In genomic region chr7:50397971-50398324, GRCh38 we compare ENCODE assay signal across 16 cellular contexts. TPM values are rescaled to one million over a fixed set of nuclear protein-coding genes. Genes with fewer than 3 reads are reported as not detected.
DNase-seq lines count a peak whose midpoint lies in the region; ATAC-seq, FAIRE-seq and TF ChIP-seq lines count a peak whose summit lies in the region.
"Had no signal": no experiment of that assay in that cellular context is flagged by ENCODE, and none has a peak within 500 bp of the region (broad histone marks: within the 10 kb centered on the region; RNA-seq: fewer than 3 reads in every experiment).

No MANE protein-coding gene starts in this region.

- H3K9me3 ChIP-seq in BLaER1 (peaks cover 4% of the 10 kb centered on the region; the same call in 1 of the 2 replicates), upper lobe of left lung (no peaks in the 10 kb centered on the region)
- H3K9me3 ChIP-seq: BE2C had no signal

- H3K4me1 Mint-ChIP-seq in IgD-negative memory B cell, result peaks cover 49 to 62% (median 51%) of the 10 kb centered on the region in 3 donors
- peaks cover 70% of the 10 kb centered on the region for H3K4me1 Mint-ChIP-seq in central memory CD8-positive, alpha-beta T cell
- H3K4me1 Mint-ChIP-seq: GM23338 had no signal

- H3K9me3 Mint-ChIP-seq in IgD-negative memory B cell, result peaks cover 0 to 5% (median 0%) of the 10 kb centered on the region in 3 donors
- H3K9me3 Mint-ChIP-seq in central memory CD8-positive, alpha-beta T cell, result no peaks in the 10 kb centered on the region
- H3K9me3 Mint-ChIP-seq: GM23338 had no signal

- TF ChIP-seq POLR2A in GM12891 (IDR thresholded peaks at IDR 0.05; ENCODE audit: low read depth, low read length) (no peak), upper lobe of left lung (IDR thresholded peaks at IDR 0.05) (no peak)

- H3K27ac Mint-ChIP-seq in IgD-negative memory B cell, result peak overlapping the region; percentile 73 to 98 (median 96)
- H3K27ac Mint-ChIP-seq in central memory CD8-positive, alpha-beta T cell (ENCODE audit: low read depth), result peak overlapping the region; percentile 88
- H3K27ac Mint-ChIP-seq: GM23338 had no signal

- no peak for TF ChIP-seq CTCF in upper lobe of left lung (IDR thresholded peaks at IDR 0.05)

- TF ChIP-seq EP300 in upper lobe of left lung (IDR thresholded peaks at IDR 0.05), result no peak

- H3K4me2 ChIP-seq in BLaER1, result no peak overlapping the region
- H3K4me2 ChIP-seq: GM23338 had no signal

- H3K4me1 ChIP-seq in BLaER1 (peaks cover 53% of the 10 kb centered on the region), upper lobe of left lung (peaks cover 0 to 6% (median 0%) of the 10 kb centered on the region in 4 donors)
- H3K4me1 ChIP-seq: BE2C had no signal

- H3K27ac ChIP-seq in BLaER1, result peak overlapping the region; percentile 49
- H3K27ac ChIP-seq in upper lobe of left lung, result no peak overlapping the region
- H3K27ac ChIP-seq: epithelial cell of prostate had no signal

- H4K20me1 ChIP-seq in BLaER1, result peaks cover 38% of the 10 kb centered on the region

- no peak for DNase-seq in GM12891 (ENCODE audit: insufficient read length, low spot score)
- DNase-seq in central memory CD8-positive, alpha-beta T cell (ENCODE audit: low spot score in 2 of 2), result no peak
- no peak for DNase-seq in occipital lobe (lab: John Stamatoyannopoulos, UW)
- no peak for DNase-seq in SHP77 (lab: John Stamatoyannopoulos, UW)
- DNase-seq in NAMALWA (ENCODE audit: low spot score), result no peak
- DNase-seq in upper lobe of left lung, result no peak
- DNase-seq: BE2C, DMS79 treated with DMSO at 0.1 percent for 48 hours, kidney, NCI-H187 treated with DMSO at 0.1 percent for 48 hours, NCI-H526 treated with DMSO at 0.1 percent for 48 hours, RPMI8226 had no signal

- H3K36me3 ChIP-seq in BLaER1 (peaks cover 88% of the 10 kb centered on the region), upper lobe of left lung (peaks cover 0 to 13% (median 5%) of the 10 kb centered on the region in 4 donors)
- H3K36me3 ChIP-seq: BE2C had no signal

- H3K27me3 ChIP-seq in BLaER1 (no peaks in the 10 kb centered on the region), upper lobe of left lung (no peaks in the 10 kb centered on the region)

- H3K36me3 Mint-ChIP-seq in IgD-negative memory B cell, result peaks cover 22% of the 10 kb centered on the region
- H3K36me3 Mint-ChIP-seq in central memory CD8-positive, alpha-beta T cell (ENCODE audit: insufficient read depth), result peaks cover 73% of the 10 kb centered on the region

- H3K9ac ChIP-seq in BLaER1, result no peak overlapping the region

- ATAC-seq in central memory CD8-positive, alpha-beta T cell (replicated peaks; ENCODE audit: extremely low read depth, poor library complexity, severe bottlenecking), result no peak
- no peak for ATAC-seq in upper lobe of left lung (ENCODE audit: low FRiP score in 2 of 2)
- ATAC-seq: GM23338 had no signal

- H3K4me3 ChIP-seq in BLaER1 (no peak overlapping the region), upper lobe of left lung (no peak overlapping the region)
- H3K4me3 ChIP-seq: GM23338 had no signal

- peak; percentile 78 for FAIRE-seq in GM12891 (lab: Jason Lieb, UNC)
- FAIRE-seq: kidney had no signal

- no peaks in the 10 kb centered on the region for H3K27me3 Mint-ChIP-seq in IgD-negative memory B cell
- no peaks in the 10 kb centered on the region for H3K27me3 Mint-ChIP-seq in central memory CD8-positive, alpha-beta T cell

- 69 to 79% methylated on average over 1 of the region's 1 CpG for WGBS in upper lobe of left lung, 2 donors

- peak overlapping the region in 3 of 4 donors; percentile 58 to 90 (median 79) for H3K4me3 Mint-ChIP-seq in IgD-negative memory B cell
- H3K4me3 Mint-ChIP-seq in central memory CD8-positive, alpha-beta T cell, result peak overlapping the region; percentile 8
- H3K4me3 Mint-ChIP-seq: GM23338 had no signal

TF ChIP-seq in GM12891, 5 proteins besides CTCF, POLR2A, EP300 and RAD21:
- no peak for TF ChIP-seq PAX5 (IDR thresholded peaks at IDR 0.05; ENCODE audit: insufficient read depth, low read length, severe bottlenecking)
- no peak for TF ChIP-seq TAF1 (IDR thresholded peaks at IDR 0.05; ENCODE audit: low read depth, low read length)
- TF ChIP-seq POU2F2 (IDR thresholded peaks at IDR 0.05; ENCODE audit: low read depth, low read length), result no peak
- TF ChIP-seq SPI1 (IDR thresholded peaks at IDR 0.05; ENCODE audit: low read depth, low read length), result no peak
- no peak for TF ChIP-seq POLR2AphosphoS5 (IDR thresholded peaks at IDR 0.05; ENCODE audit: low read depth, low read length)
TF ChIP-seq in GM12891: peak in this region for 0.

RNA-seq across cellular contexts. Expression of gene FIGNL1, which starts 52.2 kb away (rescaled TPM):
- 9.0 TPM for polyA plus RNA-seq in GM12891 (2012; ENCODE audit: low read depth, missing spikeins)
- 7.4 TPM for polyA plus RNA-seq in IgD-negative memory B cell
- total RNA-seq in occipital lobe (47.7 TPM), upper lobe of left lung (10 to 100 TPM in 2 of 6 donors, 1 to 10 TPM in 4; 1.9 to 14.7 (median 8.0) TPM)
